ENCODE assay signal across 10 cellular contexts in genomic region chr14:20934148-20934762, GRCh38. TPM values are rescaled to one million over a fixed set of nuclear protein-coding genes. Genes with fewer than 3 reads are reported as not detected.
DNase-seq lines count a peak whose midpoint lies in the region; ATAC-seq, FAIRE-seq and TF ChIP-seq lines count a peak whose summit lies in the region.
"Had no signal": no experiment of that assay in that cellular context is flagged by ENCODE, and none has a peak within 500 bp of the region (broad histone marks: within the 10 kb centered on the region; RNA-seq: fewer than 3 reads in every experiment).

No MANE protein-coding gene starts in this region.

- no peak overlapping the region for H3K27ac ChIP-seq in tibial nerve

- no peak for TF ChIP-seq EP300 in tibial nerve (IDR thresholded peaks at IDR 0.05)

- no peak for TF ChIP-seq POLR2A in tibial nerve (IDR thresholded peaks at IDR 0.05)

- DNase-seq in D721Med (ENCODE audit: insufficient read length, low spot score) (no peak), HuH-7 (ENCODE audit: low spot score) (peak; percentile 18), islet precursor cell (peak; percentile 74), tibial nerve (ENCODE audit: low spot score in 2 of 2) (no peak)
- peak; percentile 48 for DNase-seq in activated naive CD8-positive, alpha-beta T cell treated with anti-CD3 and anti-CD28 coated beads, Interleukin-2, amount 50 U/mL, for 24 hours

- no peaks in the 10 kb centered on the region for H3K27me3 ChIP-seq in tibial nerve

- WGBS in tibial nerve, 2 donors = 27 to 29% methylated on average over 18 of the region's 18 CpGs

- no peaks in the 10 kb centered on the region for H3K36me3 ChIP-seq in tibial nerve

- ATAC-seq in activated naive CD8-positive, alpha-beta T cell treated with anti-CD3 and anti-CD28 coated beads, Interleukin-2, amount 50 U/mL, for 24 hours = no peak
- ATAC-seq in HG03139 (IDR thresholded peaks at IDR 0.05; ENCODE audit: unreplicated experiment) (no peak), HG03025 (IDR thresholded peaks at IDR 0.05; ENCODE audit: low FRiP score, unreplicated experiment) (no peak), GM18502 (IDR thresholded peaks at IDR 0.05; ENCODE audit: poor library complexity, unreplicated experiment) (no peak)

- H3K27ac Mint-ChIP-seq in activated naive CD8-positive, alpha-beta T cell treated with anti-CD3 and anti-CD28 coated beads, Interleukin-2, amount 50 U/mL, for 24 hours = no peak overlapping the region

- no peak overlapping the region for H3K4me3 ChIP-seq in tibial nerve

- H3K4me1 Mint-ChIP-seq in activated naive CD8-positive, alpha-beta T cell treated with anti-CD3 and anti-CD28 coated beads, Interleukin-2, amount 50 U/mL, for 24 hours = no peaks in the 10 kb centered on the region

- H3K36me3 Mint-ChIP-seq in activated naive CD8-positive, alpha-beta T cell treated with anti-CD3 and anti-CD28 coated beads, Interleukin-2, amount 50 U/mL, for 24 hours (ENCODE audit: low read depth) = no peaks in the 10 kb centered on the region

- H3K9me3 ChIP-seq in tibial nerve = no peaks in the 10 kb centered on the region

- H3K4me3 Mint-ChIP-seq in activated naive CD8-positive, alpha-beta T cell treated with anti-CD3 and anti-CD28 coated beads, Interleukin-2, amount 50 U/mL, for 24 hours = no peak overlapping the region

- peaks cover 2% of the 10 kb centered on the region for H3K27me3 Mint-ChIP-seq in activated naive CD8-positive, alpha-beta T cell treated with anti-CD3 and anti-CD28 coated beads, Interleukin-2, amount 50 U/mL, for 24 hours

- no peak for FAIRE-seq in D721Med (lab: Jason Lieb, UNC)
- FAIRE-seq: frontal cortex had no signal

- H3K9me3 Mint-ChIP-seq in activated naive CD8-positive, alpha-beta T cell treated with anti-CD3 and anti-CD28 coated beads, Interleukin-2, amount 50 U/mL, for 24 hours = no peaks in the 10 kb centered on the region

- peak; percentile 36 for TF ChIP-seq CTCF in D721Med (IDR thresholded peaks at IDR 0.05; ENCODE audit: insufficient read depth, missing control alignments)
- TF ChIP-seq CTCF in tibial nerve (IDR thresholded peaks at IDR 0.05) = peak in 4 of 5 experiments; percentile 16 to 25 (median 19)

- no peaks in the 10 kb centered on the region for H3K4me1 ChIP-seq in tibial nerve

RNA-seq across cellular contexts. Expression of gene RNASE2, which starts 21.0 kb away (rescaled TPM):
- total RNA-seq in tibial nerve = 1 to 10 TPM in 2 of 4 donors, under 1 TPM in 1, not detected in 1; 0.59 to 3.5 (median 1.3) TPM
- total RNA-seq: frontal cortex had no signal

RNA-seq across cellular contexts. Expression of gene RNASE3, which starts 43.1 kb away (rescaled TPM):
- under 1 TPM in 1 of 4 donors, not detected in 3; 0.63 TPM for total RNA-seq in tibial nerve
- total RNA-seq: frontal cortex, urinary bladder had no signal

RNA-seq across cellular contexts. Expression of gene METTL17, which starts 55.5 kb away (rescaled TPM):
- 100 to 1,000 TPM in 3 of 4 donors, 10 to 100 TPM in 1; 61.5 to 134 (median 122) TPM for total RNA-seq in tibial nerve

Comparison
In these comparisons a context has a peak if more than half of its experiments do, and no peak if none do; other contexts are left out.
1. DNase-seq: peak in HuH-7 (single experiment), activated naive CD8-positive, alpha-beta T cell treated with anti-CD3 and anti-CD28 coated beads, Interleukin-2, amount 50 U/mL, for 24 hours (single experiment) and islet precursor cell (single experiment); none in D721Med (single experiment) and tibial nerve (0 of 2).